ENCODE assay signal across 4 cellular contexts in genomic region chr2:182558564-182558963, GRCh38.
TF ChIP-seq lines count a peak whose summit lies in the region.

No MANE protein-coding gene starts in this region.

TF ChIP-seq in A549, 52 proteins besides CTCF, POLR2A, EP300 and RAD21:
- TF ChIP-seq, protein P1, sequence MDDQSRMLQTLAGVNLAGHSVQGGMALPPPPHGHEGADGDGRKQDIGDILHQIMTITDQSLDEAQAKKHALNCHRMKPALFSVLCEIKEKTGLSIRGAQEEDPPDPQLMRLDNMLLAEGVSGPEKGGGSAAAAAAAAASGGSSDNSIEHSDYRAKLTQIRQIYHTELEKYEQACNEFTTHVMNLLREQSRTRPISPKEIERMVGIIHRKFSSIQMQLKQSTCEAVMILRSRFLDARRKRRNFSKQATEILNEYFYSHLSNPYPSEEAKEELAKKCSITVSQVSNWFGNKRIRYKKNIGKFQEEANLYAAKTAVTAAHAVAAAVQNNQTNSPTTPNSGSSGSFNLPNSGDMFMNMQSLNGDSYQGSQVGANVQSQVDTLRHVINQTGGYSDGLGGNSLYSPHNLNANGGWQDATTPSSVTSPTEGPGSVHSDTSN (IDR thresholded peaks at IDR 0.05): no peak

TF ChIP-seq in HEK293T, 16 proteins besides CTCF, POLR2A, EP300 and RAD21 (continued from another document):
- peak; percentile 84 for TF ChIP-seq PKNOX1 (IDR thresholded peaks at IDR 0.05)
TF ChIP-seq in HEK293T: peak in this region for 1.

TF ChIP-seq in K562, 482 proteins besides CTCF, POLR2A, EP300 and RAD21 (continued from another document):
- TF ChIP-seq, protein P2, sequence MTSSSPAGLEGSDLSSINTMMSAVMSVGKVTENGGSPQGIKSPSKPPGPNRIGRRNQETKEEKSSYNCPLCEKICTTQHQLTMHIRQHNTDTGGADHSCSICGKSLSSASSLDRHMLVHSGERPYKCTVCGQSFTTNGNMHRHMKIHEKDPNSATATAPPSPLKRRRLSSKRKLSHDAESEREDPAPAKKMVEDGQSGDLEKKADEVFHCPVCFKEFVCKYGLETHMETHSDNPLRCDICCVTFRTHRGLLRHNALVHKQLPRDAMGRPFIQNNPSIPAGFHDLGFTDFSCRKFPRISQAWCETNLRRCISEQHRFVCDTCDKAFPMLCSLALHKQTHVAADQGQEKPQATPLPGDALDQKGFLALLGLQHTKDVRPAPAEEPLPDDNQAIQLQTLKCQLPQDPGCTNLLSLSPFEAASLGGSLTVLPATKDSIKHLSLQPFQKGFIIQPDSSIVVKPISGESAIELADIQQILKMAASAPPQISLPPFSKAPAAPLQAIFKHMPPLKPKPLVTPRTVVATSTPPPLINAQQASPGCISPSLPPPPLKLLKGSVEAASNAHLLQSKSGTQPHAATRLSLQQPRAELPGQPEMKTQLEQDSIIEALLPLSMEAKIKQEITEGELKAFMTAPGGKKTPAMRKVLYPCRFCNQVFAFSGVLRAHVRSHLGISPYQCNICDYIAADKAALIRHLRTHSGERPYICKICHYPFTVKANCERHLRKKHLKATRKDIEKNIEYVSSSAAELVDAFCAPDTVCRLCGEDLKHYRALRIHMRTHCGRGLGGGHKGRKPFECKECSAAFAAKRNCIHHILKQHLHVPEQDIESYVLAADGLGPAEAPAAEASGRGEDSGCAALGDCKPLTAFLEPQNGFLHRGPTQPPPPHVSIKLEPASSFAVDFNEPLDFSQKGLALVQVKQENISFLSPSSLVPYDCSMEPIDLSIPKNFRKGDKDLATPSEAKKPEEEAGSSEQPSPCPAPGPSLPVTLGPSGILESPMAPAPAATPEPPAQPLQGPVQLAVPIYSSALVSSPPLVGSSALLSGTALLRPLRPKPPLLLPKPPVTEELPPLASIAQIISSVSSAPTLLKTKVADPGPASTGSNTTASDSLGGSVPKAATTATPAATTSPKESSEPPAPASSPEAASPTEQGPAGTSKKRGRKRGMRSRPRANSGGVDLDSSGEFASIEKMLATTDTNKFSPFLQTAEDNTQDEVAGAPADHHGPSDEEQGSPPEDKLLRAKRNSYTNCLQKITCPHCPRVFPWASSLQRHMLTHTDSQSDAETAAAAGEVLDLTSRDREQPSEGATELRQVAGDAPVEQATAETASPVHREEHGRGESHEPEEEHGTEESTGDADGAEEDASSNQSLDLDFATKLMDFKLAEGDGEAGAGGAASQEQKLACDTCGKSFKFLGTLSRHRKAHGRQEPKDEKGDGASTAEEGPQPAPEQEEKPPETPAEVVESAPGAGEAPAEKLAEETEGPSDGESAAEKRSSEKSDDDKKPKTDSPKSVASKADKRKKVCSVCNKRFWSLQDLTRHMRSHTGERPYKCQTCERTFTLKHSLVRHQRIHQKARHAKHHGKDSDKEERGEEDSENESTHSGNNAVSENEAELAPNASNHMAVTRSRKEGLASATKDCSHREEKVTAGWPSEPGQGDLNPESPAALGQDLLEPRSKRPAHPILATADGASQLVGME (CRISPR knock-in tag; IDR thresholded peaks at IDR 0.05): no peak
- TF ChIP-seq NEUROD1 (IDR thresholded peaks at IDR 0.05; ENCODE audit: borderline replicate concordance, low read depth, low read length, partially characterized antibody) (no peak), HDAC2 (IDR thresholded peaks at IDR 0.05) (no peak), ZNF76 (CRISPR knock-in tag; IDR thresholded peaks at IDR 0.05; ENCODE audit: borderline replicate concordance) (no peak)

TF ChIP-seq in neural cell, 6 proteins besides CTCF, POLR2A, EP300 and RAD21 (continued from another document):
- TF ChIP-seq REST (IDR thresholded peaks at IDR 0.05; ENCODE audit: borderline replicate concordance) (peak; percentile 86), MXI1 (conservative IDR thresholded peaks at IDR 0.05; ENCODE audit: poor library complexity, severe bottlenecking) (no peak)
